ENCODE assay signal across 9 cellular contexts in the genomic region with DNA sequence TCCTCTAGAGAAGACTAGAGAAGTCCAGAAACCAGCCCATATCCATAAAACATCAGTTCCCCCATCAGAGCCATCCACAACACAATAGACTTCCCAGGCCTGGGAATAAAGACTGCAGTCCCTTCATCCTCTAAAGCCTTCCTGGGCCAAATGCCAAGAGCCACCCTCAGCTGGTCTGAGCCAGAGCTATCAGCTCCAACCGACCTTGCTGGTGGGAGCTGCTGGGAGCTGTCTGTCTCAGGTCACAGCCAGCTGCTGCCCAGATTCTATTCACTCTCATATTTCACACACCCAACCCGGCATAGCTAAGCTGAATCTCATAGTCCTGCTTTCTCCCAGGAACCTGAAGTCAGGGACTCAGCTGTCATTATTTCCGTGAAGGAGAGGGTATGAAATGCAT. TPM values are rescaled to one million over a fixed set of nuclear protein-coding genes. Genes with fewer than 3 reads are reported as not detected.
A peak's percentile ranks its signal among the peaks of the same experiment; 100 is the strongest.
DNase-seq lines count a peak whose midpoint lies in the region; ATAC-seq and TF ChIP-seq lines count a peak whose summit lies in the region.
"Had no signal": no experiment of that assay in that cellular context is flagged by ENCODE, and none has a peak within 500 bp of the region (broad histone marks: within the 10 kb centered on the region; RNA-seq: fewer than 3 reads in every experiment).

No MANE protein-coding gene starts in this region.

- H3K27ac Mint-ChIP-seq in endodermal cell: no peak overlapping the region
- H3K27ac Mint-ChIP-seq: activated naive CD4-positive, alpha-beta T cell treated with anti-CD3 and anti-CD28 coated beads, Interleukin-2, amount 50 U/mL, for 24 hours had no signal

- H3K4me3 ChIP-seq in endodermal cell (ENCODE audit: low read length): no peak overlapping the region

- 72 to 79% methylated on average over 3 of the region's 3 CpGs for WGBS in endodermal cell (ENCODE audit: insufficient coverage in 1 of 2, insufficient read length in 1 of 2), 2 experiments

- no peaks in the 10 kb centered on the region for H3K36me3 Mint-ChIP-seq in endodermal cell (ENCODE audit: low read depth)
- H3K36me3 Mint-ChIP-seq: activated naive CD4-positive, alpha-beta T cell treated with anti-CD3 and anti-CD28 coated beads, Interleukin-2, amount 50 U/mL, for 24 hours had no signal

- no peak overlapping the region for H3K27ac ChIP-seq in endodermal cell (ENCODE audit: low read depth, low read length)

- ATAC-seq in left colon (peak; percentile 78), GM21360 (IDR thresholded peaks at IDR 0.05; ENCODE audit: unreplicated experiment) (no peak), HG03108 (IDR thresholded peaks at IDR 0.05; ENCODE audit: unreplicated experiment) (no peak)
- no peak for ATAC-seq in activated CD4-positive, CD25-positive, alpha-beta regulatory T cell treated with anti-CD3 and anti-CD28 coated beads, Interleukin-2, amount 50 U/mL, for 24 hours

- H3K9me3 Mint-ChIP-seq in endodermal cell: no peaks in the 10 kb centered on the region
- H3K9me3 Mint-ChIP-seq: activated naive CD4-positive, alpha-beta T cell treated with anti-CD3 and anti-CD28 coated beads, Interleukin-2, amount 50 U/mL, for 24 hours had no signal

- intact Hi-C loops in left colon (cut with DNase I, micrococcal nuclease): no loop called here

- H3K36me3 ChIP-seq in endodermal cell (ENCODE audit: control insufficient read depth, insufficient read depth, low read length): no peaks in the 10 kb centered on the region

- peak; percentile 12 for DNase-seq in AG20443 (ENCODE audit: low spot score)
- peak; percentile 68 for DNase-seq in NCI-H146 (lab: John Stamatoyannopoulos, UW)
- peak; percentile 67 for DNase-seq in amniotic epithelial cell (ENCODE audit: low read depth)
- peak; percentile 53 to 66 for DNase-seq in left colon
- DNase-seq in endodermal cell: no peak

- peaks cover 6% of the 10 kb centered on the region for H3K4me1 Mint-ChIP-seq in endodermal cell

- H3K4me1 ChIP-seq in endodermal cell (ENCODE audit: control insufficient read depth, insufficient read depth, low read length): peaks cover 5% of the 10 kb centered on the region

- H3K9me3 ChIP-seq in endodermal cell (ENCODE audit: control insufficient read depth, low read length): no peaks in the 10 kb centered on the region

- H3K27me3 Mint-ChIP-seq in endodermal cell (ENCODE audit: insufficient read depth): no peaks in the 10 kb centered on the region
- H3K27me3 Mint-ChIP-seq: activated naive CD4-positive, alpha-beta T cell treated with anti-CD3 and anti-CD28 coated beads, Interleukin-2, amount 50 U/mL, for 24 hours had no signal

- TF ChIP-seq CTCF in endodermal cell (conservative IDR thresholded peaks at IDR 0.05): no peak

- no peak overlapping the region for H3K4me3 Mint-ChIP-seq in endodermal cell
- H3K4me3 Mint-ChIP-seq: activated naive CD4-positive, alpha-beta T cell treated with anti-CD3 and anti-CD28 coated beads, Interleukin-2, amount 50 U/mL, for 24 hours had no signal

- no peaks in the 10 kb centered on the region for H3K27me3 ChIP-seq in endodermal cell (ENCODE audit: control insufficient read depth, insufficient read depth, low read length, poor library complexity, severe bottlenecking)

- H3K9ac ChIP-seq in endodermal cell (ENCODE audit: extremely low read depth, low read length, poor library complexity, severe bottlenecking): no peak overlapping the region

RNA-seq across cellular contexts. Expression of a gene that starts 10.9 kb away (rescaled TPM):
- total RNA-seq in left colon (10 to 100 TPM; 26.0 to 28.4 TPM), endodermal cell (10 to 100 TPM; 44.1 to 47.2 TPM)
- polyA plus RNA-seq in endodermal cell (2013, experiment 1 of 2): 36.5 TPM
- polyA plus RNA-seq in endodermal cell (2013, experiment 2 of 2): 37.0 TPM

RNA-seq across cellular contexts. Expression of a gene that starts 34.0 kb away (rescaled TPM):
- 1 to 10 TPM; 6.3 to 6.9 TPM for total RNA-seq in left colon
- total RNA-seq in endodermal cell: 10 to 100 TPM; 11.4 to 16.4 TPM
- polyA plus RNA-seq in endodermal cell (2013, experiment 1 of 2): 8.0 TPM
- 5.8 TPM for polyA plus RNA-seq in endodermal cell (2013, experiment 2 of 2)

RNA-seq across cellular contexts. Expression of a gene that starts 54.8 kb away (rescaled TPM):
- total RNA-seq in left colon (100 to 1,000 TPM; 300 to 304 TPM), endodermal cell (10 to 100 TPM; 31.5 to 42.7 TPM)
- 141 TPM for polyA plus RNA-seq in endodermal cell (2013, experiment 1 of 2)
- polyA plus RNA-seq in endodermal cell (2013, experiment 2 of 2): 131 TPM

Comparison
In these comparisons a context has a peak if more than half of its experiments do, and no peak if none do; other contexts are left out.
1. RNA of a gene that starts 54.8 kb away (total RNA-seq): 300 to 304 TPM in left colon; 31.5 to 42.7 TPM in endodermal cell; every median in the first group is over 4 times any median in the second.